1 cellular context compared by ENCODE assay signal in the genomic region with DNA sequence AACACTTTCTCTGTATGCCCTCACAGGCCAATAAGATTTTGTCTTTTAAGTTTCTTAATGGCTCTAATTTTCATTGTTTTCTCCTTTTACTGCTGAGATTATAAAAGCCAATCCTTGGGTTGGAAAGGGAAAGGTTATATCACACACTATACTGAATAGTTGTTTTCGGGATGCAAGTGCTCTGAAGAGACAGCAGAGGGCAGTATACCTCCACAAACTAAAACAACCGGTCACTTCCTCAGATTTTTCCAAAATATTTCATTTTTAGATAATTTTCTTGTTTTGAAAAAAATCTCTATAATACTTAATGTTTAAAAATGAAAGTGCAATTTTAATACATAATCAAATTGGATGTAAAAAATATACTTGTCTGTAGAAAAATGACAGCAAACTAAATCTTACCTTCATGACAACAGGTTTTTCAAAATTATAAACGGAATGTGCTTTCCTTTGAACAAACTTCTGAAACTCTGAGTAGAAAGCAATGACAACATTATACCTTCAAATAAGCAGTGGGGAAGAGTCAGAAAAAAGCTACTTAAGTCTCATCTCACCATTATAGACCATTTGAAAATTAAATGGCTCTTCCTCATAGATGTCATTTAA.
TF ChIP-seq lines count a peak whose summit lies in the region.

No MANE protein-coding gene starts in this region.

TF ChIP-seq in H1, 55 proteins besides CTCF, POLR2A, EP300 and RAD21 (continued from another document):
- TF ChIP-seq, protein P1, sequence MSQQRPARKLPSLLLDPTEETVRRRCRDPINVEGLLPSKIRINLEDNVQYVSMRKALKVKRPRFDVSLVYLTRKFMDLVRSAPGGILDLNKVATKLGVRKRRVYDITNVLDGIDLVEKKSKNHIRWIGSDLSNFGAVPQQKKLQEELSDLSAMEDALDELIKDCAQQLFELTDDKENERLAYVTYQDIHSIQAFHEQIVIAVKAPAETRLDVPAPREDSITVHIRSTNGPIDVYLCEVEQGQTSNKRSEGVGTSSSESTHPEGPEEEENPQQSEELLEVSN (IDR thresholded peaks at IDR 0.05), result no peak
- TF ChIP-seq ZNF274 (IDR thresholded peaks at IDR 0.05; ENCODE audit: borderline replicate concordance, extremely low read depth, low read length), result no peak
- no peak for TF ChIP-seq RXRA (IDR thresholded peaks at IDR 0.05; ENCODE audit: insufficient read depth, low read depth, low read length)
- TF ChIP-seq SRF (IDR thresholded peaks at IDR 0.05; ENCODE audit: low read depth, low read length), result no peak
- TF ChIP-seq, protein P2, sequence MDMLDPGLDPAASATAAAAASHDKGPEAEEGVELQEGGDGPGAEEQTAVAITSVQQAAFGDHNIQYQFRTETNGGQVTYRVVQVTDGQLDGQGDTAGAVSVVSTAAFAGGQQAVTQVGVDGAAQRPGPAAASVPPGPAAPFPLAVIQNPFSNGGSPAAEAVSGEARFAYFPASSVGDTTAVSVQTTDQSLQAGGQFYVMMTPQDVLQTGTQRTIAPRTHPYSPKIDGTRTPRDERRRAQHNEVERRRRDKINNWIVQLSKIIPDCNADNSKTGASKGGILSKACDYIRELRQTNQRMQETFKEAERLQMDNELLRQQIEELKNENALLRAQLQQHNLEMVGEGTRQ (IDR thresholded peaks at IDR 0.05; ENCODE audit: low read length), result no peak
- no peak for TF ChIP-seq NANOG (IDR thresholded peaks at IDR 0.05; ENCODE audit: insufficient read depth, low read depth, low read length, poor library complexity, severe bottlenecking)
- TF ChIP-seq, protein P3, sequence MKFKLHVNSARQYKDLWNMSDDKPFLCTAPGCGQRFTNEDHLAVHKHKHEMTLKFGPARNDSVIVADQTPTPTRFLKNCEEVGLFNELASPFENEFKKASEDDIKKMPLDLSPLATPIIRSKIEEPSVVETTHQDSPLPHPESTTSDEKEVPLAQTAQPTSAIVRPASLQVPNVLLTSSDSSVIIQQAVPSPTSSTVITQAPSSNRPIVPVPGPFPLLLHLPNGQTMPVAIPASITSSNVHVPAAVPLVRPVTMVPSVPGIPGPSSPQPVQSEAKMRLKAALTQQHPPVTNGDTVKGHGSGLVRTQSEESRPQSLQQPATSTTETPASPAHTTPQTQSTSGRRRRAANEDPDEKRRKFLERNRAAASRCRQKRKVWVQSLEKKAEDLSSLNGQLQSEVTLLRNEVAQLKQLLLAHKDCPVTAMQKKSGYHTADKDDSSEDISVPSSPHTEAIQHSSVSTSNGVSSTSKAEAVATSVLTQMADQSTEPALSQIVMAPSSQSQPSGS (IDR thresholded peaks at IDR 0.05; ENCODE audit: low read length), result no peak
- no peak for TF ChIP-seq SAP30 (IDR thresholded peaks at IDR 0.05; ENCODE audit: insufficient read depth, insufficient replicate concordance, low read length)
- no peak for TF ChIP-seq SP4 (IDR thresholded peaks at IDR 0.05; ENCODE audit: low read length)
- TF ChIP-seq TBP (IDR thresholded peaks at IDR 0.05; ENCODE audit: low read depth, low read length), result no peak
- TF ChIP-seq CHD1 (IDR thresholded peaks at IDR 0.05; ENCODE audit: low read depth, low read length), result no peak
- no peak for TF ChIP-seq TCF12 (IDR thresholded peaks at IDR 0.05; ENCODE audit: low read depth, low read length)
- TF ChIP-seq CBX5 (IDR thresholded peaks at IDR 0.05; ENCODE audit: low read depth, low read length), result no peak
- no peak for TF ChIP-seq RBBP5 (IDR thresholded peaks at IDR 0.05; ENCODE audit: borderline replicate concordance, low read depth, low read length)
- no peak for TF ChIP-seq CREB1 (IDR thresholded peaks at IDR 0.05)
- TF ChIP-seq HDAC6 (IDR thresholded peaks at IDR 0.05; ENCODE audit: low read depth, low read length), result no peak
- no peak for TF ChIP-seq CEBPB (IDR thresholded peaks at IDR 0.05; ENCODE audit: low read depth, low read length)
